ENCODE assay signal across 8 cellular contexts in the genomic region with DNA sequence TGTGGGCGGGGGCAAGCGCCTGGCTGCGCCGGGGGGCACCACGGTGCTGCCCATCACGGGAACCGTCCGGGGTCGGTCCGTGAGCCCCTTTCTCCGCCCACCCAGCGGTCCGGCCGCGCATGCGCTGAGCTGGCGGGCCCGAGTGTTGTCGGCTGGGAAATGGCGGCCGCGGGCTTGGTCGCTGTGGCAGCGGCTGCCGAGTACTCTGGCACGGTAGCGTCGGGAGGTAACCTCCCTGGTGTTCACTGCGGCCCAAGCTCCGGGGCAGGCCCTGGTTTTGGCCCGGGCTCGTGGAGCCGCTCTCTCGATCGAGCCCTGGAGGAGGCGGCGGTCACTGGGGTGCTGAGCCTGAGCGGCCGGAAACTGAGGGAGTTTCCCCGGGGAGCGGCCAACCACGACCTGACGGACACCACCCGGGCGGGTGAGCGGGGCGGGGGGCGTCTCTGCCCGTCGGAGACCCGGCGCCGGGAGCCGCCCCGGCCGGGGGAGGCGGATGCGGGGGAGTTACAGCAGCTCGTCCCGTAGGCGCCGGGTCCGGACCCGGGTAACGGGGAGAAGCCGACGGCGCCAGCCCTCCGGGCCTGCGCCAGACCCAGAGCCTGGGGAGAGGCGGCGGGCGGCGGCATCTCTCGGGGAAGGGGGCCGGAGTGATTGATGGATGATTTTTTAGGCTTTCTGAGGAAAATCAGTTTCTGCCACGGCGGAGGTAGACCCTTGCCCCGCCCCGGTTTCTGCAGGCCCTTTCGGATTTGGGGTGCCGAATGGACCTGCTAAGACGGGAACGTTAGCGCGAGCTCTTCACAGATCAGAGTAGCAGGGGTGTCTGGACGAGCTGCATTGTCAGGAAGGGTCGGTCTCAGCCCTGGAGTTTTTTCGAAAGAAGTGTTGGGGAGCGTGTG. TPM values are rescaled to one million over a fixed set of nuclear protein-coding genes. Genes with fewer than 3 reads are reported as not detected.
DNase-seq lines count a peak whose midpoint lies in the region; ATAC-seq and TF ChIP-seq lines count a peak whose summit lies in the region.

A gene (plus strand): TSS at position 135 of the 899 bp plus-strand sequence. CDS start 25 bp downstream, at position 160.

- H3K9me3 ChIP-seq in stomach, result no peaks in the 10 kb centered on the region

- no peaks in the 10 kb centered on the region for H3K36me3 ChIP-seq in stomach

- peak within 1 kb of the TSS; percentile 97 for H3K27ac Mint-ChIP-seq in neural crest cell (ENCODE audit: unreplicated experiment)

- H3K27me3 Mint-ChIP-seq in neural crest cell (ENCODE audit: low read depth), result no peaks in the 10 kb centered on the region

- no peaks in the 10 kb centered on the region for H3K36me3 Mint-ChIP-seq in neural crest cell (ENCODE audit: low read depth)

- TF ChIP-seq CTCF in foreskin keratinocyte (conservative IDR thresholded peaks at IDR 0.05) (no peak), neural crest cell (conservative IDR thresholded peaks at IDR 0.05) (no peak), stomach (IDR thresholded peaks at IDR 0.05) (no peak)

- peak within 1 kb of the TSS; percentile 57 to 81 (median 74) for H3K4me3 ChIP-seq in stomach

- H3K27me3 ChIP-seq in foreskin keratinocyte, result no peaks in the 10 kb centered on the region
- H3K27me3 ChIP-seq in stomach, result no peaks in the 10 kb centered on the region

- H3K4me3 Mint-ChIP-seq in neural crest cell, result peak within 1 kb of the TSS; percentile 96

- TF ChIP-seq EP300 in stomach (IDR thresholded peaks at IDR 0.05), result no peak

- H3K4me1 ChIP-seq in foreskin keratinocyte (peaks cover 11% of the 10 kb centered on the region), stomach (peaks cover 10 to 51% (median 28%) of the 10 kb centered on the region in 4 donors)

- 0 to 1% (median 1%) methylated on average over 20 to 90 of the region's 90 CpGs for WGBS in stomach, 5 donors

- intact Hi-C loops in stomach (cut with DNase I; ENCODE audit: low total_unique reads), result no loop called here

- peaks cover 42% of the 10 kb centered on the region for H3K4me1 Mint-ChIP-seq in neural crest cell

- peak; percentile 75 for ATAC-seq in foreskin keratinocyte

- peak in 1 of 4 donors; percentile 35 for TF ChIP-seq POLR2A in stomach (IDR thresholded peaks at IDR 0.05)

- peak within 1 kb of the TSS; percentile 92 for H3K27ac ChIP-seq in foreskin keratinocyte
- peak within 1 kb of the TSS; percentile 84 to 98 (median 94) for H3K27ac ChIP-seq in stomach

- H3K9me3 Mint-ChIP-seq in neural crest cell, result no peaks in the 10 kb centered on the region

- DNase-seq in ELF-1 (ENCODE audit: low read depth, low spot score) (peak; percentile 94), GOT3 (lab: John Stamatoyannopoulos, UW) (peak; percentile 74), LoVo (ENCODE audit: low spot score) (peak; percentile 82), SHP77 treated with DMSO at 0.1 percent for 48 hours (lab: John Stamatoyannopoulos, UW) (peak; percentile 32), foreskin keratinocyte (peak in 1 of 2 donors; percentile 59), neural crest cell (ENCODE audit: low read depth, low spot score) (peak; percentile 94), stomach (peak; percentile 72)
- DNase-seq in activated gamma-delta T cell treated with anti-CD3 and anti-CD28 coated beads, Interleukin-2, amount 50 U/mL, for 16 hours (ENCODE audit: low read depth), result peak; percentile 78

RNA-seq across cellular contexts. Expression of the gene that starts here (rescaled TPM):
- total RNA-seq in foreskin keratinocyte, result 35.1 and 38.2 TPM in 2 replicates
- polyA plus RNA-seq in foreskin keratinocyte, result 7.0 and 10.9 TPM in 2 replicates
- total RNA-seq in neural crest cell, result 69.0 and 69.8 TPM in 2 replicates
- 100 to 1,000 TPM in 1 of 5 donors, 10 to 100 TPM in 4; 28.7 to 117 (median 47.3) TPM for total RNA-seq in stomach
- polyA plus RNA-seq in stomach, result 1 to 10 TPM; 5.9 to 6.7 (median 6.6) TPM
